ENCODE assay signal across 22 cellular contexts in the genomic region with DNA sequence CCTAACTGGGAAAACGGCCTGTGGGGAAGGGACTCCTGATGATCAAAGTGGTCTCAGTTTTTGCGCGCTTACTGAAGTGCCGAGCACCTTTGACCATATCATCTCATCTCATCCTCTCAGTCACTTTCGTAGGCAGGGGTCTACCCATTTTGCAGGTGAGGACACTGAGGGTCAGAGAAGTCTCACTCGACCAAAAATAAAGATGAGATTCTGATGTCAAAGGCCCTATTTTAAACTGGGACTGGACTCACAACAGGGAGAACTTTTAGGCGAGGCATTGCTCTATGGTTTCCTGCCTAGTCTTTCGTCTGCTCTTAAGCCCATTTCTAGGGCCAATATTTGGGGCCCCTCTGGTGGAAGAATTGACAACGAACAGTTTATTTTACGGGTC. TPM values are rescaled to one million over a fixed set of nuclear protein-coding genes. Genes with fewer than 3 reads are reported as not detected.
DNase-seq lines count a peak whose midpoint lies in the region; ATAC-seq, FAIRE-seq and TF ChIP-seq lines count a peak whose summit lies in the region.
"Had no signal": no experiment of that assay in that cellular context is flagged by ENCODE, and none has a peak within 500 bp of the region (broad histone marks: within the 10 kb centered on the region; RNA-seq: fewer than 3 reads in every experiment).

No MANE protein-coding gene starts in this region.

- no peak overlapping the region for H2AK5ac ChIP-seq in trophoblast cell (ENCODE audit: low read length)

- H3K27me3 ChIP-seq in PC-3 (ENCODE audit: low read length) (no peaks in the 10 kb centered on the region), esophagus (ENCODE audit: control insufficient read depth in 1 of 2, insufficient read depth in 2 of 2, low read length in 2 of 2) (no peaks in the 10 kb centered on the region), trophoblast cell (ENCODE audit: insufficient read depth, low read length) (peaks cover 23% of the 10 kb centered on the region), esophagus muscularis mucosa (peaks cover 0 to 37% (median 9%) of the 10 kb centered on the region in 4 donors)

- TF ChIP-seq POLR2A in GM12892 (IDR thresholded peaks at IDR 0.05; ENCODE audit: low read depth, low read length), result no peak
- no peak for TF ChIP-seq POLR2A in esophagus muscularis mucosa (IDR thresholded peaks at IDR 0.05; ENCODE audit: low read depth)

- H4K12ac ChIP-seq in trophoblast cell (ENCODE audit: low read depth, low read length), result no peak overlapping the region

- POLR2A ChIA-PET in PC-3 (lab: Charles Lee; ENCODE audit: unreplicated experiment), result interaction anchor here (0.6 to 1.5 kb wide), 2 partner anchors 44 to 161 kb away, joined by 3 to 6 read pairs; no protein-coding TSS in a partner anchor

- no peaks in the 10 kb centered on the region for H3F3A ChIP-seq in PC-3 (ENCODE audit: low read length, unreplicated experiment)

- TF ChIP-seq EP300 in esophagus muscularis mucosa (IDR thresholded peaks at IDR 0.05), result no peak

- H4K20me1 ChIP-seq in PC-3 (ENCODE audit: low read length), result no peaks in the 10 kb centered on the region

- H2BK120ac ChIP-seq in trophoblast cell (ENCODE audit: insufficient read depth, low read length, poor library complexity), result no peak overlapping the region

- H3K9me2 ChIP-seq in PC-3 (replicated peaks; ENCODE audit: low read length), result no peaks in the 10 kb centered on the region

- ATAC-seq in PC-3, result no peak
- ATAC-seq in HG02642 (IDR thresholded peaks at IDR 0.05; ENCODE audit: poor library complexity, unreplicated experiment), result no peak
- ATAC-seq: T-cell had no signal

- H2BK5ac ChIP-seq in trophoblast cell (ENCODE audit: low read depth, low read length, poor library complexity), result no peak overlapping the region

- no peaks in the 10 kb centered on the region for H3K79me1 ChIP-seq in trophoblast cell (ENCODE audit: low read length)

- H3K36me3 ChIP-seq in PC-3 (ENCODE audit: low read depth, low read length) (peaks cover 20% of the 10 kb centered on the region), esophagus (ENCODE audit: control insufficient read depth in 2 of 2, insufficient read depth in 2 of 2, low read length in 1 of 2) (peaks cover 0 to 8% of the 10 kb centered on the region in 2 donors), trophoblast cell (ENCODE audit: control insufficient read depth in 1 of 2, insufficient read depth in 2 of 2, low read length in 2 of 2) (no peaks in the 10 kb centered on the region), esophagus muscularis mucosa (no peaks in the 10 kb centered on the region)
- H3K36me3 ChIP-seq: SJSA1, vagina had no signal

- FAIRE-seq in GM12892 (lab: Jason Lieb, UNC), result no peak
- FAIRE-seq: H54 had no signal

- no peak overlapping the region for H3K4ac ChIP-seq in trophoblast cell (ENCODE audit: low read depth, low read length)

- H3K27ac ChIP-seq in C4-2B (peak overlapping the region; percentile 86), PC-3 (ENCODE audit: low read length) (peak overlapping the region; percentile 66), esophagus (ENCODE audit: low read depth in 2 of 2, low read length in 1 of 2) (no peak overlapping the region), trophoblast cell (ENCODE audit: low read depth, low read length) (no peak overlapping the region), esophagus muscularis mucosa (replicated peaks in 1 of 4) (no peak overlapping the region)
- H3K27ac ChIP-seq: SJSA1, vagina had no signal

- no peak overlapping the region for H3K23ac ChIP-seq in trophoblast cell (ENCODE audit: low read length)

- no peak overlapping the region for H4K8ac ChIP-seq in trophoblast cell (ENCODE audit: low read depth, low read length)

- peaks cover 32% of the 10 kb centered on the region for H3K4me1 ChIP-seq in PC-3 (ENCODE audit: insufficient read depth, low read length)
- peaks cover 0 to 7% of the 10 kb centered on the region in 2 donors for H3K4me1 ChIP-seq in esophagus (ENCODE audit: control insufficient read depth in 2 of 2, insufficient read depth in 2 of 2, low read length in 1 of 2)
- peaks cover 0 to 9% of the 10 kb centered on the region in 2 experiments for H3K4me1 ChIP-seq in trophoblast cell (ENCODE audit: control insufficient read depth in 1 of 2, insufficient read depth in 2 of 2, low read length in 2 of 2)
- H3K4me1 ChIP-seq in esophagus muscularis mucosa, result peaks cover 4 to 12% (median 11%) of the 10 kb centered on the region in 4 donors
- H3K4me1 ChIP-seq: SJSA1 had no signal

- TF ChIP-seq CTCF in C4-2B (conservative IDR thresholded peaks at IDR 0.05) (no peak), PC-3 (conservative IDR thresholded peaks at IDR 0.05; ENCODE audit: low read depth, low read length) (no peak), esophagus muscularis mucosa (IDR thresholded peaks at IDR 0.05) (no peak)

- intact Hi-C loops in PC-3 (cut with micrococcal nuclease), result loop anchor here (10.0 kb wide), 1 partner anchor 68 kb away; no protein-coding TSS in a partner anchor
- intact Hi-C loops in esophagus muscularis mucosa (cut with DNase I), result no loop called here

- H3K14ac ChIP-seq in trophoblast cell (ENCODE audit: low read length), result no peak overlapping the region

- H3K9me3 ChIP-seq in PC-3 (ENCODE audit: low read length), result no peaks in the 10 kb centered on the region
- no peaks in the 10 kb centered on the region for H3K9me3 ChIP-seq in esophagus (ENCODE audit: control insufficient read depth in 2 of 2, insufficient read depth in 1 of 2, low read depth in 1 of 2, low read length in 1 of 2)
- H3K9me3 ChIP-seq in trophoblast cell (ENCODE audit: insufficient read depth, low read depth, low read length), result peaks cover 4% of the 10 kb centered on the region
- no peaks in the 10 kb centered on the region for H3K9me3 ChIP-seq in esophagus muscularis mucosa
- H3K9me3 ChIP-seq: SJSA1, vagina had no signal

- H3K9ac ChIP-seq in PC-3 (ENCODE audit: low read length), result peak overlapping the region; percentile 81
- no peak overlapping the region for H3K9ac ChIP-seq in trophoblast cell (ENCODE audit: low read length)

- peak; percentile 43 for DNase-seq in PC-3
- no peak for DNase-seq in trophoblast cell
- DNase-seq in GM12892 (ENCODE audit: insufficient read length), result no peak
- no peak for DNase-seq in activated CD8-positive, alpha-beta memory T cell treated with anti-CD3 and anti-CD28 coated beads for 24 hours
- DNase-seq in esophagus muscularis mucosa (ENCODE audit: extremely low spot score), result no peak
- DNase-seq: activated CD4-positive, alpha-beta T cell treated with anti-CD3 and anti-CD28 coated beads for 1 hour; activated gamma-delta T cell; activated T-cell treated with anti-CD3 and anti-CD28 coated beads, Interleukin-2, amount 50 U/mL, for 1 hour; CD4-positive, alpha-beta T cell; GF-D8; left cardiac atrium; NCI-H1092 treated with DMSO at 0.1 percent for 48 hours; stimulated activated CD4-positive, alpha-beta T cell treated with anti-CD3 and anti-CD28 coated beads, Interleukin-2, amount 100 ng/mL, for 24 hours; T-cell had no signal

- TSS peak; percentile 46 for BruUV-seq in PC-3 (replicated peaks; lab: Mats Ljungman, UMichigan)

- peak overlapping the region; percentile 75 for H2AFZ ChIP-seq in PC-3 (ENCODE audit: low read length)
- H2AFZ ChIP-seq in trophoblast cell (ENCODE audit: insufficient read depth, low read length, poor library complexity), result no peak overlapping the region

- peak overlapping the region; percentile 85 for H3K4me2 ChIP-seq in PC-3 (ENCODE audit: low read length)
- peak overlapping the region; percentile 78 for H3K4me2 ChIP-seq in trophoblast cell (ENCODE audit: low read length)

- H3K79me2 ChIP-seq in PC-3 (ENCODE audit: low read length) (peaks cover 33% of the 10 kb centered on the region), trophoblast cell (ENCODE audit: control insufficient read depth, insufficient read depth, low read length, poor library complexity) (no peaks in the 10 kb centered on the region)

- H2BK12ac ChIP-seq in trophoblast cell (ENCODE audit: low read length), result no peak overlapping the region

- CTCF ChIA-PET in PC-3 (lab: Charles Lee), result no interaction called here

- no peak overlapping the region for H3K18ac ChIP-seq in trophoblast cell (ENCODE audit: low read length)

- 73 to 75% methylated on average over 10 of the region's 10 CpGs for WGBS in esophagus, 2 donors
- no CpG with 5 or more reads among the region's 10 CpGs for WGBS in trophoblast cell (ENCODE audit: extremely low coverage, insufficient coverage, insufficient read length)
- WGBS in esophagus muscularis mucosa, result 70% methylated on average over 10 of the region's 10 CpGs

- no peak overlapping the region for H4K91ac ChIP-seq in trophoblast cell (ENCODE audit: low read depth, low read length)

- H3K4me3 ChIP-seq in PC-3 (ENCODE audit: low read length) (peak overlapping the region; percentile 76), esophagus (ENCODE audit: low read depth in 1 of 2, low read length in 2 of 2) (peak overlapping the region; percentile 43 to 64), trophoblast cell (ENCODE audit: low read depth, low read length) (no peak overlapping the region), esophagus muscularis mucosa (peak overlapping the region in 1 of 4 donors; percentile 44)
- H3K4me3 ChIP-seq: SJSA1 had no signal

RNA-seq across cellular contexts. Expression of gene SLC6A11, which starts 0.8 kb away (rescaled TPM):
- 34.0 and 37.1 TPM in 2 replicates for total RNA-seq in PC-3 (2014; rRNA removed)
- polyA plus RNA-seq in esophagus, result 1 to 10 TPM; 6.1 to 7.3 TPM
- polyA plus RNA-seq in trophoblast cell (2013), result 0.01 and 0.03 TPM in 2 replicates
- polyA plus RNA-seq in GM12892 (2012; ENCODE audit: missing spikeins), result not detected
- total RNA-seq in esophagus muscularis mucosa, result not detected
- total RNA-seq: CD4-positive, alpha-beta T cell; glomerular endothelial cell; left cardiac atrium; smooth muscle cell; T-cell had no signal
- polyA plus RNA-seq: smooth muscle cell had no signal

Comparison
In these comparisons a context has a peak if more than half of its experiments do, and no peak if none do; other contexts are left out.
1. H3K27ac ChIP-seq: peak in C4-2B (single experiment) and PC-3 (single experiment); none in esophagus (0 of 2), trophoblast cell (single experiment) and esophagus muscularis mucosa (0 of 4).
2. RNA of gene SLC6A11, which starts 0.8 kb away (total RNA-seq): 34.0 to 37.1 TPM in PC-3; not detected in esophagus muscularis mucosa; every median in the first group is over 10 times any median in the second.